Comparison of ENCODE assay signal across 43 cellular contexts in the genomic region with DNA sequence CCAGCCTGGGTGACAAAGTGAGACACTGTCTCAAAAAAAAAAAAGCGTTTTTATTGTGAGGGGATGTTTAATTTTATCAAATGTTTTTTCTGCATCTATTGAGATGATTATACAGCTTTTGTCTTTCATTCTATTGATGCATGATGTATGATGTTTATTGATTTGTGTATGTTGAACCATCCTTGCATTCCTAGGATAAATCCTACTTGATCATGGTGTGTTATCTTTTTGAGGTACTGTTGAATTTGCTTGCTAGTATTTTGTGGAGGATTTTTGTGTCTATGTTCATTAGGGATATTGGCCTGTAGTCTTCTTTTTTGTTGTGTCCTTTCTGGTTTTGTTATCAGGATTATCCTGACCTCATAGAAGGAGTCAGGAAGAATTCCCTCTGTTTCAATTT. TPM values are rescaled to one million over a fixed set of nuclear protein-coding genes. Genes with fewer than 3 reads are reported as not detected.
"Had no signal": no experiment of that assay in that cellular context is flagged by ENCODE, and none has a peak within 500 bp of the region (broad histone marks: within the 10 kb centered on the region; RNA-seq: fewer than 3 reads in every experiment).

No MANE protein-coding gene starts in this region.

- H3K27ac Mint-ChIP-seq: activated naive CD4-positive, alpha-beta T cell treated with anti-CD3 and anti-CD28 coated beads for 36 hours; activated naive CD4-positive, alpha-beta T cell treated with anti-CD3 and anti-CD28 coated beads, Interleukin-2, amount 10 ng/mL, durations not matched to agents 7 days and 5 days; activated naive CD4-positive, alpha-beta T cell treated with anti-CD3 and anti-CD28 coated beads, Interleukin-2, amount 50 U/mL, for 24 hours; activated naive CD4-positive, alpha-beta T cell treated with anti-CD3 and anti-CD28 coated beads, Interleukin-2, amount 50 U/mL, for 72 hours; activated naive CD8-positive, alpha-beta T cell; activated naive CD8-positive, alpha-beta T cell treated with anti-CD3 and anti-CD28 coated beads for 36 hours; activated naive CD8-positive, alpha-beta T cell treated with anti-CD3 and anti-CD28 coated beads, Interleukin-2, amount 10 ng/mL, durations not matched to agents 7 days and 5 days; activated naive CD8-positive, alpha-beta T cell treated with anti-CD3 and anti-CD28 coated beads, Interleukin-2, amount 50 U/mL, for 24 hours; activated T-cell treated with anti-CD3 and anti-CD28 coated beads, Interleukin-2, amount 50 U/mL, for 24 hours; activated T-cell treated with anti-CD3 and anti-CD28 coated beads, Interleukin-2, amount 50 U/mL, for 72 hours; activated T-helper 17 cell treated with anti-CD3 and anti-CD28 coated beads, Interleukin-2, amount 50 U/mL, for 72 hours; activated T-helper 2 cell treated with anti-CD3 and anti-CD28 coated beads, Interferon-gamma antibody, Interleukin-2, Interleukin-4, amounts not matched to agents 10 μg/mL and 5 μg/mL and 100 μg/mL, durations not matched to agents 14 hours and 24 hours and 36 hours; brain had no signal

- H3K4me3 ChIP-seq: adrenal gland, ascending aorta, body of pancreas, breast epithelium, cardiac muscle cell had no signal

- H3K4me3 Mint-ChIP-seq: activated naive CD4-positive, alpha-beta T cell treated with anti-CD3 and anti-CD28 coated beads for 36 hours; activated naive CD4-positive, alpha-beta T cell treated with anti-CD3 and anti-CD28 coated beads, Interleukin-2, amount 10 ng/mL, durations not matched to agents 7 days and 5 days; activated naive CD4-positive, alpha-beta T cell treated with anti-CD3 and anti-CD28 coated beads, Interleukin-2, amount 50 U/mL, for 24 hours; activated naive CD8-positive, alpha-beta T cell; activated naive CD8-positive, alpha-beta T cell treated with anti-CD3 and anti-CD28 coated beads for 36 hours; activated naive CD8-positive, alpha-beta T cell treated with anti-CD3 and anti-CD28 coated beads, Interleukin-2, amount 10 ng/mL, durations not matched to agents 7 days and 5 days; activated naive CD8-positive, alpha-beta T cell treated with anti-CD3 and anti-CD28 coated beads, Interleukin-2, amount 50 U/mL, for 24 hours; activated T-cell treated with anti-CD3 and anti-CD28 coated beads, Interleukin-2, amount 50 U/mL, for 24 hours; activated T-cell treated with anti-CD3 and anti-CD28 coated beads, Interleukin-2, amount 50 U/mL, for 4 hours; activated T-cell treated with anti-CD3 and anti-CD28 coated beads, Interleukin-2, amount 50 U/mL, for 72 hours; activated T-helper 17 cell treated with anti-CD3 and anti-CD28 coated beads, Interleukin-2, amount 50 U/mL, for 72 hours; brain; central memory CD8-positive, alpha-beta T cell had no signal

- H3K4me1 ChIP-seq: adrenal gland, ascending aorta, body of pancreas, breast epithelium had no signal

- H3K36me3 ChIP-seq: adrenal gland, ascending aorta, brain microvascular endothelial cell, breast epithelium, cardiac muscle cell had no signal

- FAIRE-seq: astrocyte, bronchial epithelial cell had no signal

- DNase-seq: activated effector memory CD4-positive, alpha-beta T cell treated with anti-CD3 and anti-CD28 coated beads, Interleukin-2, amount 50 U/mL, for 16 hours; activated effector memory CD4-positive, alpha-beta T cell treated with Interleukin-2 at 50 U/mL for 16 hours; activated gamma-delta T cell; activated gamma-delta T cell treated with Interleukin-2 at 50 U/mL for 16 hours; activated naive CD4-positive, alpha-beta T cell; activated naive CD4-positive, alpha-beta T cell treated with anti-CD3 and anti-CD28 coated beads for 36 hours; activated naive CD4-positive, alpha-beta T cell treated with anti-CD3 and anti-CD28 coated beads, Interleukin-2, amount 10 ng/mL, durations not matched to agents 7 days and 5 days; activated naive CD4-positive, alpha-beta T cell treated with anti-CD3 and anti-CD28 coated beads, Interleukin-2, amount 50 U/mL, for 16 hours; activated naive CD4-positive, alpha-beta T cell treated with Interleukin-2 at 50 U/mL for 16 hours; activated naive CD8-positive, alpha-beta T cell treated with anti-CD3 and anti-CD28 coated beads for 36 hours; activated naive CD8-positive, alpha-beta T cell treated with anti-CD3 and anti-CD28 coated beads, Interleukin-2, amount 10 ng/mL, durations not matched to agents 7 days and 5 days; activated naive CD8-positive, alpha-beta T cell treated with anti-CD3 and anti-CD28 coated beads, Interleukin-2, amount 50 U/mL, for 24 hours; activated T-cell treated with anti-CD3 and anti-CD28 coated beads, Interleukin-2, amount 50 U/mL, for 1 hour; activated T-cell treated with anti-CD3 and anti-CD28 coated beads, Interleukin-2, amount 50 U/mL, for 24 hours; activated T-cell treated with anti-CD3 and anti-CD28 coated beads, Interleukin-2, amount 50 U/mL, for 4 hours; activated T-cell treated with anti-CD3 and anti-CD28 coated beads, Interleukin-2, amount 50 U/mL, for 48 hours; activated T-cell treated with anti-CD3 and anti-CD28 coated beads, Interleukin-2, amount 50 U/mL, for 72 hours; adrenal gland; amniotic stem cell; amygdala; anterior cingulate cortex; aorta; body of pancreas; brain microvascular endothelial cell; caudate nucleus; central memory CD4-positive, alpha-beta T cell; cerebellar nuclear complex had no signal

- H3K27me3 ChIP-seq: adrenal gland, ascending aorta, body of pancreas, brain microvascular endothelial cell, breast epithelium, cardiac muscle cell had no signal

- ATAC-seq: activated naive CD4-positive, alpha-beta T cell treated with anti-CD3 and anti-CD28 coated beads, Interleukin-2, amount 50 U/mL, for 72 hours; activated naive CD8-positive, alpha-beta T cell treated with anti-CD3 and anti-CD28 coated beads, Interleukin-2, amount 50 U/mL, for 24 hours; activated T-cell treated with anti-CD3 and anti-CD28 coated beads, Interleukin-2, amount 50 U/mL, for 4 hours; activated T-cell treated with anti-CD3 and anti-CD28 coated beads, Interleukin-2, amount 50 U/mL, for 72 hours; activated T-helper 17 cell treated with anti-CD3 and anti-CD28 coated beads, Interleukin-2, amount 50 U/mL, for 72 hours; body of pancreas had no signal

- H3K36me3 Mint-ChIP-seq: activated naive CD4-positive, alpha-beta T cell treated with anti-CD3 and anti-CD28 coated beads, Interleukin-2, amount 10 ng/mL, durations not matched to agents 7 days and 5 days had no signal

- H3K4me1 Mint-ChIP-seq: activated naive CD4-positive, alpha-beta T cell treated with anti-CD3 and anti-CD28 coated beads, Interleukin-2, amount 10 ng/mL, durations not matched to agents 7 days and 5 days; activated naive CD4-positive, alpha-beta T cell treated with anti-CD3 and anti-CD28 coated beads, Interleukin-2, amount 50 U/mL, for 24 hours; activated naive CD8-positive, alpha-beta T cell treated with anti-CD3 and anti-CD28 coated beads for 36 hours; activated naive CD8-positive, alpha-beta T cell treated with anti-CD3 and anti-CD28 coated beads, Interleukin-2, amount 10 ng/mL, durations not matched to agents 7 days and 5 days; activated naive CD8-positive, alpha-beta T cell treated with anti-CD3 and anti-CD28 coated beads, Interleukin-2, amount 50 U/mL, for 24 hours; activated T-helper 17 cell treated with anti-CD3 and anti-CD28 coated beads, Interleukin-2, amount 50 U/mL, for 72 hours; brain; central memory CD8-positive, alpha-beta T cell had no signal

- H3K27ac ChIP-seq: adrenal gland, ascending aorta, body of pancreas, brain microvascular endothelial cell, breast epithelium, cardiac muscle cell had no signal

RNA-seq across cellular contexts. Expression of a gene that starts 22.3 kb away (rescaled TPM):
- total RNA-seq: activated naive CD4-positive, alpha-beta T cell treated with anti-CD3 and anti-CD28 coated beads for 36 hours; activated naive CD4-positive, alpha-beta T cell treated with anti-CD3 and anti-CD28 coated beads, Interleukin-2, amount 50 U/mL, for 72 hours; activated naive CD8-positive, alpha-beta T cell treated with anti-CD3 and anti-CD28 coated beads for 36 hours; activated naive CD8-positive, alpha-beta T cell treated with anti-CD3 and anti-CD28 coated beads, Interleukin-2, amount 10 ng/mL, durations not matched to agents 7 days and 5 days; activated T-cell treated with anti-CD3 and anti-CD28 coated beads, Interleukin-2, amount 50 U/mL, for 4 hours; activated T-cell treated with anti-CD3 and anti-CD28 coated beads, Interleukin-2, amount 50 U/mL, for 72 hours; activated T-helper 17 cell treated with anti-CD3 and anti-CD28 coated beads, Interleukin-2, amount 50 U/mL, for 72 hours; activated T-helper 2 cell treated with anti-CD3 and anti-CD28 coated beads, Interferon-gamma antibody, Interleukin-2, Interleukin-4, amounts not matched to agents 10 μg/mL and 5 μg/mL and 100 μg/mL, durations not matched to agents 14 hours and 24 hours and 36 hours; adrenal gland; aorta; ascending aorta; astrocyte; body of pancreas; breast epithelium; bronchial epithelial cell; cardiac muscle cell; cardiac septum; cerebellum; chondrocyte had no signal
- polyA plus RNA-seq: adipose tissue, adrenal gland, cardiac muscle cell had no signal
